In genomic region chr4:144031369-144031768, GRCh38 we compare ENCODE assay signal across 8 cellular contexts. TPM values are rescaled to one million over a fixed set of nuclear protein-coding genes. Genes with fewer than 3 reads are reported as not detected.
"Had no signal": no experiment of that assay in that cellular context is flagged by ENCODE, and none has a peak within 500 bp of the region (broad histone marks: within the 10 kb centered on the region; RNA-seq: fewer than 3 reads in every experiment).

No MANE protein-coding gene starts in this region.

RNA-seq across cellular contexts. Expression of gene GYPB, which starts 12.2 kb away (rescaled TPM):
- total RNA-seq: MCF 10A, NCI-H460, OCI-LY7, PC-3, Peyer's patch, Right ventricle myocardium superior, SJSA1 had no signal
- polyA plus RNA-seq: SK-N-SH had no signal
